1 cellular context compared by ENCODE assay signal in genomic region chr16:28924399-28924761, GRCh38.
A peak's percentile ranks its signal among the peaks of the same experiment; 100 is the strongest.
TF ChIP-seq lines count a peak whose summit lies in the region.

No MANE protein-coding gene starts in this region.

TF ChIP-seq in HepG2, 621 proteins besides CTCF, POLR2A, EP300 and RAD21 (continues in another document):
- no peak for TF ChIP-seq ATF7 (IDR thresholded peaks at IDR 0.05)
- no peak for TF ChIP-seq ATF7 (CRISPR knock-in tag; IDR thresholded peaks at IDR 0.05)
- no peak for TF ChIP-seq SUZ12 (IDR thresholded peaks at IDR 0.05; ENCODE audit: low read depth, low read length)
- TF ChIP-seq ZNF646 (CRISPR knock-in tag; IDR thresholded peaks at IDR 0.05), result no peak
- 0 out of 2 replicates have a peak, but pooled peaks have one; percentile 50 for TF ChIP-seq EED (CRISPR knock-in tag; IDR thresholded peaks at IDR 0.05)
- TF ChIP-seq AHR (CRISPR knock-in tag; IDR thresholded peaks at IDR 0.05), result 0 out of 2 replicates have a peak, but pooled peaks have one; percentile 21
- no peak for TF ChIP-seq TCF12 (IDR thresholded peaks at IDR 0.05)
- TF ChIP-seq TCF12 (CRISPR knock-in tag; IDR thresholded peaks at IDR 0.05), result 0 out of 2 replicates have a peak, but pooled peaks have one; percentile 35
- TF ChIP-seq CSRNP1 (CRISPR knock-in tag; IDR thresholded peaks at IDR 0.05), result peak; percentile 37; the same call in 1 of the 2 replicates
- peak; percentile 54; the same call in 1 of the 2 replicates for TF ChIP-seq ZNF850 (CRISPR knock-in tag; conservative IDR thresholded peaks at IDR 0.05)
- TF ChIP-seq ZSCAN21 (CRISPR knock-in tag; IDR thresholded peaks at IDR 0.05; ENCODE audit: borderline replicate concordance), result peak; percentile 19; the same call in 1 of the 2 replicates
- 0 out of 2 replicates have a peak, but pooled peaks have one; percentile 13 for TF ChIP-seq CBFB (CRISPR knock-in tag; IDR thresholded peaks at IDR 0.05)
- TF ChIP-seq MXD1 (CRISPR knock-in tag; IDR thresholded peaks at IDR 0.05), result peak; percentile 73; the same call in 1 of the 2 replicates
- TF ChIP-seq IKZF4 (CRISPR knock-in tag; IDR thresholded peaks at IDR 0.05; ENCODE audit: borderline replicate concordance, low read depth, not compliant biosample characterization), result peak; percentile 21
- peak; percentile 91; the same call in 1 of the 2 replicates for TF ChIP-seq ZNF333 (CRISPR knock-in tag; IDR thresholded peaks at IDR 0.05; ENCODE audit: borderline replicate concordance)
- TF ChIP-seq GTF3A (CRISPR knock-in tag; conservative IDR thresholded peaks at IDR 0.05), result 0 out of 2 replicates have a peak, but pooled peaks have one; percentile 9
- TF ChIP-seq ZNF235 (CRISPR knock-in tag; IDR thresholded peaks at IDR 0.05; ENCODE audit: borderline replicate concordance), result peak; percentile 84; the same call in 1 of the 2 replicates
- peak; percentile 8; the same call in 1 of the 2 replicates for TF ChIP-seq ARNT2 (CRISPR knock-in tag; IDR thresholded peaks at IDR 0.05; ENCODE audit: low read depth)
- no peak for TF ChIP-seq TOE1 (CRISPR knock-in tag; IDR thresholded peaks at IDR 0.05)
- TF ChIP-seq ZMAT3 (CRISPR knock-in tag; conservative IDR thresholded peaks at IDR 0.05), result peak; percentile 90
- TF ChIP-seq DNMT1 (CRISPR knock-in tag; IDR thresholded peaks at IDR 0.05), result no peak
- TF ChIP-seq MYNN (CRISPR knock-in tag; IDR thresholded peaks at IDR 0.05; ENCODE audit: low read depth), result 0 out of 2 replicates have a peak, but pooled peaks have one; percentile 20
- TF ChIP-seq ZXDC (CRISPR knock-in tag; IDR thresholded peaks at IDR 0.05), result peak; percentile 71; the same call in 1 of the 2 replicates
- TF ChIP-seq ZBTB26 (CRISPR knock-in tag; IDR thresholded peaks at IDR 0.05; ENCODE audit: borderline replicate concordance), result 0 out of 2 replicates have a peak, but pooled peaks have one; percentile 57
- TF ChIP-seq ZBTB33 (CRISPR knock-in tag; IDR thresholded peaks at IDR 0.05), result peak; percentile 8; the same call in 1 of the 2 replicates
- 0 out of 4 replicates have a peak, but pooled peaks of 1 of the 2 experiments have one; percentile 7 for TF ChIP-seq HMGXB4 (CRISPR knock-in tag; IDR thresholded peaks at IDR 0.05; ENCODE audit: borderline replicate concordance in 1 of 2, low read depth in 1 of 2)
- TF ChIP-seq ZNF766 (CRISPR knock-in tag; IDR thresholded peaks at IDR 0.05; ENCODE audit: borderline replicate concordance), result 0 out of 2 replicates have a peak, but pooled peaks have one; percentile 19
- TF ChIP-seq ZNF687 (CRISPR knock-in tag; IDR thresholded peaks at IDR 0.05), result peak; percentile 11; the same call in 1 of the 2 replicates
- TF ChIP-seq ZFP91 (CRISPR knock-in tag; IDR thresholded peaks at IDR 0.05; ENCODE audit: borderline replicate concordance), result peak; percentile 28; the same call in 1 of the 2 replicates
